18 cellular contexts compared by ENCODE assay signal in the genomic region with DNA sequence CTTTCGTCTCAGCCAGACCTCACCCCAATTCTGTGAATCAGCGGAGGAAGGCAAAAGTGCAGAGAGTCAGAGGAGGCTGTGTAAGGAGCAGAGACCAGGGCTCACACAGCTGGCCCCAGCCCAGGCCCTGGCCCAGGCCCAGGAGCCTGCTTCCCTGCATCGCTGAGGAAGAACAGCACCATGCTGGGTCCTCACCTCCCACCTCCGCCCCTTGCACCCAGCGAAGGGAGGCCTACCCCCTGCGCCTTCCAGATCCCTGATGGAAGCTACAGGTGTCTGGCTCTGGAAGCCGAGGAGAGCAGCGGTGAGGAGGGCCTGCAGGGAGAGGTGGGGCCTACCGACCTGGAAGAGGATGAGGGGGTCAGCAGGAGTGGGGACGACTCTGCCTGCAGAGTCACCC. TPM values are rescaled to one million over a fixed set of nuclear protein-coding genes. Genes with fewer than 3 reads are reported as not detected.
A peak's percentile ranks its signal among the peaks of the same experiment; 100 is the strongest.
DNase-seq lines count a peak whose midpoint lies in the region; ATAC-seq and TF ChIP-seq lines count a peak whose summit lies in the region.
"Had no signal": no experiment of that assay in that cellular context is flagged by ENCODE, and none has a peak within 500 bp of the region (broad histone marks: within the 10 kb centered on the region; RNA-seq: fewer than 3 reads in every experiment).

No MANE protein-coding gene starts in this region.

- 75 to 77% methylated on average over 10 of the region's 10 CpGs for WGBS in esophagus, 2 donors
- 89% methylated on average over 10 of the region's 10 CpGs for WGBS in smooth muscle cell (ENCODE audit: low lambda C conversion rate)

- no peaks in the 10 kb centered on the region for H3K79me2 ChIP-seq in smooth muscle cell (ENCODE audit: low read depth)

- H3K9me3 ChIP-seq in BLaER1 treated with 17β-estradiol and CSF1 and Interleukin-3, amounts not matched to agents 10 nM and 100 nM (replicated peaks in 1 of 11): no peaks in the 10 kb centered on the region
- H3K9me3 ChIP-seq in esophagus (ENCODE audit: control insufficient read depth in 2 of 2, insufficient read depth in 1 of 2, low read depth in 1 of 2, low read length in 1 of 2) (no peaks in the 10 kb centered on the region), left lung (no peaks in the 10 kb centered on the region), smooth muscle cell (replicated peaks; ENCODE audit: low read depth) (no peaks in the 10 kb centered on the region)
- H3K9me3 ChIP-seq: colonic mucosa had no signal

- H3K4me3 ChIP-seq in BLaER1 treated with 17β-estradiol and CSF1 and Interleukin-3, amounts not matched to agents 10 nM and 100 nM: no peak overlapping the region
- H3K4me3 ChIP-seq in esophagus (ENCODE audit: low read depth in 1 of 2, low read length in 2 of 2) (no peak overlapping the region), left lung (no peak overlapping the region), smooth muscle cell (no peak overlapping the region)
- H3K4me3 ChIP-seq: colonic mucosa had no signal

- TF ChIP-seq CTCF in left lung (IDR thresholded peaks at IDR 0.05) (no peak), smooth muscle cell (IDR thresholded peaks at IDR 0.05; ENCODE audit: borderline replicate concordance, insufficient read depth, poor library complexity, severe bottlenecking) (no peak)

- H3K27me3 ChIP-seq in BLaER1 treated with 17β-estradiol and CSF1 and Interleukin-3, amounts not matched to agents 10 nM and 100 nM: peaks cover 0 to 21% (median 0%) of the 10 kb centered on the region in 11 experiments; a peak in 4 of 22 replicates
- no peaks in the 10 kb centered on the region for H3K27me3 ChIP-seq in esophagus (ENCODE audit: control insufficient read depth in 1 of 2, insufficient read depth in 2 of 2, low read length in 2 of 2)
- H3K27me3 ChIP-seq in left lung: no peaks in the 10 kb centered on the region
- H3K27me3 ChIP-seq in smooth muscle cell (ENCODE audit: low read depth): no peaks in the 10 kb centered on the region
- H3K27me3 ChIP-seq: colonic mucosa had no signal

- H3K4me1 ChIP-seq in BLaER1 treated with 17β-estradiol and CSF1 and Interleukin-3, amounts not matched to agents 10 nM and 100 nM: peaks cover 47 to 100% (median 98%) of the 10 kb centered on the region in 10 experiments
- H3K4me1 ChIP-seq in esophagus (ENCODE audit: control insufficient read depth in 2 of 2, insufficient read depth in 2 of 2, low read length in 1 of 2): peaks cover 19 to 28% of the 10 kb centered on the region in 2 donors
- H3K4me1 ChIP-seq in left lung: peaks cover 41 to 75% of the 10 kb centered on the region in 2 donors
- peaks cover 21% of the 10 kb centered on the region for H3K4me1 ChIP-seq in smooth muscle cell (ENCODE audit: low read depth)

- intact Hi-C loops in left lung (cut with DNase I): no loop called here

- no peak for DNase-seq in left lung
- no peak for DNase-seq in smooth muscle cell (lab: John Stamatoyannopoulos, UW; ENCODE audit: unreplicated experiment)
- DNase-seq in UCSD-AML1 (lab: John Stamatoyannopoulos, UW; ENCODE audit: unreplicated experiment): no peak
- no peak for DNase-seq in superior temporal gyrus (ENCODE audit: extremely low spot score)
- no peak for DNase-seq in NCI-H1417 treated with DMSO at 0.1 percent for 48 hours (lab: John Stamatoyannopoulos, UW)
- no peak for DNase-seq in KG1 (lab: John Stamatoyannopoulos, UW)
- DNase-seq: activated gamma-delta T cell; anterior cingulate cortex; CD4-positive, alpha-beta memory T cell; colonic mucosa; NCI-H1105 treated with DMSO at 0.1 percent for 48 hours; NK-92 treated with Interleukin-12 subunit alpha and Interleukin-12 subunit beta, amount 100 ng/mL, for 24 hours had no signal

- peak overlapping the region in 10 of 11 experiments; percentile 55 to 93 (median 76); a peak in 18 of 22 replicates for H3K4me2 ChIP-seq in BLaER1 treated with 17β-estradiol and CSF1 and Interleukin-3, amounts not matched to agents 10 nM and 100 nM
- no peak overlapping the region for H3K4me2 ChIP-seq in smooth muscle cell

- H2AFZ ChIP-seq in smooth muscle cell (ENCODE audit: low read depth): no peak overlapping the region

- peak overlapping the region in 3 of 11 experiments; percentile 3 to 39 (median 38); a peak in 4 of 22 replicates for H3K9ac ChIP-seq in BLaER1 treated with 17β-estradiol and CSF1 and Interleukin-3, amounts not matched to agents 10 nM and 100 nM
- no peak overlapping the region for H3K9ac ChIP-seq in smooth muscle cell (ENCODE audit: low read depth)

- peaks cover 8% of the 10 kb centered on the region for H3F3A ChIP-seq in smooth muscle cell (ENCODE audit: low read depth)

- no peaks in the 10 kb centered on the region for H3K36me3 ChIP-seq in BLaER1 treated with 17β-estradiol and CSF1 and Interleukin-3, amounts not matched to agents 10 nM and 100 nM
- H3K36me3 ChIP-seq in esophagus (ENCODE audit: control insufficient read depth in 2 of 2, insufficient read depth in 2 of 2, low read length in 1 of 2) (no peaks in the 10 kb centered on the region), left lung (no peaks in the 10 kb centered on the region), smooth muscle cell (ENCODE audit: low read depth) (no peaks in the 10 kb centered on the region)
- H3K36me3 ChIP-seq: colonic mucosa had no signal

- H4K20me1 ChIP-seq in BLaER1 treated with 17β-estradiol and CSF1 and Interleukin-3, amounts not matched to agents 10 nM and 100 nM: no peaks in the 10 kb centered on the region
- H4K20me1 ChIP-seq in smooth muscle cell (ENCODE audit: low read depth): no peaks in the 10 kb centered on the region

- no peak for ATAC-seq in left lung
- ATAC-seq: activated CD4-positive, CD25-positive, alpha-beta regulatory T cell treated with anti-CD3 and anti-CD28 coated beads, Interleukin-2, amount 50 U/mL, for 24 hours; stimulated activated memory B cell treated with anti-CD40 and anti-IgM and Interleukin-4, amounts not matched to agents 10 μg/mL and 1 μg/mL and 100 μg/mL, for 72 hours had no signal

- peak overlapping the region in 1 of 11 experiments; percentile 21; a peak in 1 of 22 replicates for H3K27ac ChIP-seq in BLaER1 treated with 17β-estradiol and CSF1 and Interleukin-3, amounts not matched to agents 10 nM and 100 nM
- peak overlapping the region; percentile 11 to 23 for H3K27ac ChIP-seq in esophagus (ENCODE audit: low read depth in 2 of 2, low read length in 1 of 2)
- peak overlapping the region; percentile 42 to 48 for H3K27ac ChIP-seq in left lung
- H3K27ac ChIP-seq in smooth muscle cell (ENCODE audit: low read depth): peak overlapping the region; percentile 76
- H3K27ac ChIP-seq: colonic mucosa, epithelial cell of prostate, HL-60 had no signal

RNA-seq across cellular contexts. Expression of gene SYNPO, which starts 22.3 kb away (rescaled TPM):
- 1 to 10 TPM; 4.3 to 5.0 TPM for polyA plus RNA-seq in esophagus
- 100 to 1,000 TPM in 1 of 2 donors, 10 to 100 TPM in 1; 80.4 to 114 TPM for total RNA-seq in left lung
- total RNA-seq in smooth muscle cell: 30.5 and 46.4 TPM in 2 replicates
- 34.2 and 36.9 TPM in 2 replicates for polyA plus RNA-seq in smooth muscle cell
- polyA plus RNA-seq: CD4-positive, alpha-beta memory T cell had no signal

RNA-seq across cellular contexts. Expression of gene MYOZ3, which starts 42.9 kb away (rescaled TPM):
- polyA plus RNA-seq in esophagus (under 1 TPM; 0.05 to 0.24 TPM), smooth muscle cell (7.9 and 12.2 TPM in 2 replicates)
- total RNA-seq in left lung (1 to 10 TPM in 1 of 2 donors, under 1 TPM in 1; 0.79 to 3.1 TPM), smooth muscle cell (6.4 and 8.2 TPM in 2 replicates)
- total RNA-seq: CD4-positive, alpha-beta memory T cell had no signal
- polyA plus RNA-seq: CD4-positive, alpha-beta memory T cell had no signal
